In the genomic region with DNA sequence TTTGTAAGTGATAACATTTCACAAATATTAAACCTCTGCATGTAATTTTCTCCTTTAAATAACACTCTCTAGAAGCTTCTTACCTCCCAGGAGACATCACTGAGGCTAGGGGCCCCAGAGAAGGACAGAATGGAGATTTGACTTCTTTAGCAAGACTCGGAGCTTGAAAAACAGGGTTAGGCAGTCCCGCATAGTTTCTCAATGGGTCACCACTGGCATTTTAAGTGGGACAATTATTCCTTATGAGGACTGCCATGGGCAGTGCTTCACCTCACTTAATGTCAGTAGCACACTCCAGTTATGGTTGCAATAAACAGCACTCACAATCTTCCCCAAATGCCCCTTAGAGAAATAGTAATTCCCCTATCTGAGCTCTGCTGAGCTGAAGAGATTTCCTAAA, we compare ENCODE assay signal across 20 cellular contexts.
"Had no signal": no experiment of that assay in that cellular context is flagged by ENCODE, and none has a peak within 500 bp of the region (broad histone marks: within the 10 kb centered on the region; RNA-seq: fewer than 3 reads in every experiment).

No MANE protein-coding gene starts in this region.

- H3K27ac Mint-ChIP-seq: activated CD4-positive, alpha-beta memory T cell treated with anti-CD3 and anti-CD28 coated beads, Interleukin-2, amount 10 ng/mL, durations not matched to agents 7 days and 5 days; activated naive CD4-positive, alpha-beta T cell treated with anti-CD3 and anti-CD28 coated beads, Interleukin-2, amount 50 U/mL, for 72 hours; activated T-cell treated with anti-CD3 and anti-CD28 coated beads, Interleukin-2, amount 50 U/mL, for 24 hours; effector memory CD8-positive, alpha-beta T cell; nephron; stimulated activated naive CD8-positive, alpha-beta T cell treated with anti-CD3 and anti-CD28 coated beads, Interleukin-15, Interleukin-2, amounts not matched to agents 100 ng/mL and 50 ng/mL, for 24 hours; T-helper 17 cell; WTC11 had no signal

- ATAC-seq: activated naive CD4-positive, alpha-beta T cell treated with anti-CD3 and anti-CD28 coated beads, Interleukin-2, amount 50 U/mL, for 72 hours; effector memory CD8-positive, alpha-beta T cell; gastroesophageal sphincter; heart right ventricle; psoas muscle; right lobe of liver; T-helper 17 cell; WTC11 had no signal

- H3K9me3 ChIP-seq: breast epithelium, gastroesophageal sphincter, heart right ventricle, psoas muscle, right lobe of liver, spleen had no signal

- H3K4me3 Mint-ChIP-seq: activated CD4-positive, alpha-beta memory T cell treated with anti-CD3 and anti-CD28 coated beads, Interleukin-2, amount 10 ng/mL, durations not matched to agents 7 days and 5 days; activated T-cell treated with anti-CD3 and anti-CD28 coated beads, Interleukin-2, amount 50 U/mL, for 24 hours; effector memory CD8-positive, alpha-beta T cell; nephron; stimulated activated naive CD8-positive, alpha-beta T cell treated with anti-CD3 and anti-CD28 coated beads, Interleukin-15, Interleukin-2, amounts not matched to agents 100 ng/mL and 50 ng/mL, for 24 hours; T-helper 17 cell; WTC11 had no signal

- H3K27me3 Mint-ChIP-seq: activated T-cell treated with anti-CD3 and anti-CD28 coated beads, Interleukin-2, amount 50 U/mL, for 24 hours; stimulated activated naive CD8-positive, alpha-beta T cell treated with anti-CD3 and anti-CD28 coated beads, Interleukin-15, Interleukin-2, amounts not matched to agents 100 ng/mL and 50 ng/mL, for 24 hours had no signal

- H3K4me1 Mint-ChIP-seq: activated CD4-positive, alpha-beta memory T cell treated with anti-CD3 and anti-CD28 coated beads, Interleukin-2, amount 10 ng/mL, durations not matched to agents 7 days and 5 days; T-helper 17 cell had no signal

- H3K27me3 ChIP-seq: breast epithelium, gastroesophageal sphincter, heart right ventricle, right lobe of liver, spleen had no signal

- H3K27ac ChIP-seq: breast epithelium, epithelial cell of prostate, gastroesophageal sphincter, heart right ventricle, psoas muscle, right lobe of liver, spleen had no signal

- H3K4me3 ChIP-seq: breast epithelium, gastroesophageal sphincter, heart right ventricle, psoas muscle, right lobe of liver, spleen had no signal

- H3K36me3 ChIP-seq: breast epithelium, gastroesophageal sphincter, heart right ventricle, right lobe of liver, spleen had no signal

- DNase-seq: activated CD4-positive, alpha-beta memory T cell treated with anti-CD3 and anti-CD28 coated beads, Interleukin-2, amount 10 ng/mL, durations not matched to agents 7 days and 5 days; activated CD4-positive, alpha-beta T cell treated with anti-CD3 and anti-CD28 coated beads for 4 hours; activated effector memory CD4-positive, alpha-beta T cell treated with anti-CD3 and anti-CD28 coated beads, Interleukin-2, amount 50 U/mL, for 16 hours; activated T-cell treated with anti-CD3 and anti-CD28 coated beads, Interleukin-2, amount 50 U/mL, for 24 hours; anterior cingulate cortex; dermis blood vessel endothelial cell; effector memory CD8-positive, alpha-beta T cell; heart right ventricle; occipital lobe; psoas muscle; right lobe of liver; spleen; T-helper 17 cell had no signal

- H3K36me3 Mint-ChIP-seq: activated naive CD4-positive, alpha-beta T cell treated with anti-CD3 and anti-CD28 coated beads, Interleukin-2, amount 50 U/mL, for 72 hours; WTC11 had no signal

- H3K9me3 Mint-ChIP-seq: activated CD4-positive, alpha-beta memory T cell treated with anti-CD3 and anti-CD28 coated beads, Interleukin-2, amount 10 ng/mL, durations not matched to agents 7 days and 5 days; activated T-cell treated with anti-CD3 and anti-CD28 coated beads, Interleukin-2, amount 50 U/mL, for 24 hours; effector memory CD8-positive, alpha-beta T cell; stimulated activated naive CD8-positive, alpha-beta T cell treated with anti-CD3 and anti-CD28 coated beads, Interleukin-15, Interleukin-2, amounts not matched to agents 100 ng/mL and 50 ng/mL, for 24 hours had no signal

- H3K4me1 ChIP-seq: gastroesophageal sphincter, psoas muscle had no signal
